11 cellular contexts compared by ENCODE assay signal in genomic region chr15:85554852-85555521, GRCh38.
A peak's percentile ranks its signal among the peaks of the same experiment; 100 is the strongest.
DNase-seq lines count a peak whose midpoint lies in the region; ATAC-seq, FAIRE-seq and TF ChIP-seq lines count a peak whose summit lies in the region.
"Had no signal": no experiment of that assay in that cellular context is flagged by ENCODE, and none has a peak within 500 bp of the region (broad histone marks: within the 10 kb centered on the region; RNA-seq: fewer than 3 reads in every experiment).

No MANE protein-coding gene starts in this region.

- no peak overlapping the region for H3K9ac ChIP-seq in HepG2 (ENCODE audit: insufficient read depth, low read depth, low read length)

- peak; percentile 31 to 70 (median 50) for ATAC-seq in right lobe of liver
- no peak for ATAC-seq in HepG2
- ATAC-seq in HG03354 (IDR thresholded peaks at IDR 0.05; ENCODE audit: poor library complexity, severe bottlenecking, unreplicated experiment), result peak; percentile 45
- ATAC-seq in upper lobe of right lung, result peak; percentile 68
- ATAC-seq: Panc1 had no signal

- CTCF ChIA-PET in HepG2 (lab: Yijun Ruan, JAX; ENCODE audit: low intra/inter-chr PET ratio, low total read pairs), result no interaction called here

- in situ Hi-C loops in HepG2 (cut with HindIII; ENCODE audit: extremely low pct_ligation_motif_present, low pct_unique_long_range_greater_than_20kb), result no loop called here

- no TSS peak for BruUV-seq in HepG2 (replicated peaks; lab: Mats Ljungman, UMichigan)

- H3K4me2 ChIP-seq in HepG2 (ENCODE audit: low read depth, low read length), result no peak overlapping the region

- H3K4me3 ChIP-seq in right lobe of liver (no peak overlapping the region), HepG2 (replicated peaks in 1 of 3; ENCODE audit: insufficient read depth in 1 of 3, low read depth in 2 of 3, low read length in 3 of 3) (no peak overlapping the region), upper lobe of right lung (peak overlapping the region; percentile 6), adrenal gland (no peak overlapping the region)
- H3K4me3 ChIP-seq: colonic mucosa had no signal

- no peak for TF ChIP-seq EP300 in HepG2 (IDR thresholded peaks at IDR 0.05; ENCODE audit: low read depth in 2 of 2, low read length in 2 of 2)
- no peak for TF ChIP-seq EP300 in HepG2 (CRISPR knock-in tag; IDR thresholded peaks at IDR 0.05; ENCODE audit: borderline replicate concordance)

- no peaks in the 10 kb centered on the region for H3K9me3 ChIP-seq in right lobe of liver
- H3K9me3 ChIP-seq in HepG2 (ENCODE audit: low read length), result no peaks in the 10 kb centered on the region
- no peaks in the 10 kb centered on the region for H3K9me3 ChIP-seq in upper lobe of right lung
- no peaks in the 10 kb centered on the region for H3K9me3 ChIP-seq in adrenal gland (replicated peaks in 1 of 3)
- H3K9me3 ChIP-seq: colonic mucosa had no signal

- H2AFZ ChIP-seq in HepG2 (ENCODE audit: low read length), result no peak overlapping the region

- POLR2A ChIA-PET in HepG2 (lab: Yijun Ruan, JAX), result no interaction called here

- H3K4me1 ChIP-seq in right lobe of liver (no peaks in the 10 kb centered on the region), HepG2 (ENCODE audit: insufficient read depth, low read length) (no peaks in the 10 kb centered on the region), upper lobe of right lung (peaks cover 40% of the 10 kb centered on the region), adrenal gland (replicated peaks in 1 of 2) (peaks cover 0 to 27% of the 10 kb centered on the region in 2 donors)
- H3K4me1 ChIP-seq: colonic mucosa had no signal

- no peaks in the 10 kb centered on the region for H3K27me3 ChIP-seq in right lobe of liver
- H3K27me3 ChIP-seq in HepG2 (ENCODE audit: control insufficient read depth in 1 of 2, insufficient read depth in 2 of 2, low read length in 2 of 2), result no peaks in the 10 kb centered on the region
- H3K27me3 ChIP-seq in upper lobe of right lung, result no peaks in the 10 kb centered on the region
- H3K27me3 ChIP-seq in adrenal gland, result no peaks in the 10 kb centered on the region
- H3K27me3 ChIP-seq: colonic mucosa had no signal

- H3K79me2 ChIP-seq in HepG2 (ENCODE audit: insufficient read depth, low read length), result no peaks in the 10 kb centered on the region

- FAIRE-seq in HepG2 (lab: Jason Lieb, UNC), result no peak
- FAIRE-seq: HTR-8/SVneo had no signal

- DNase-seq in right lobe of liver (no peak), HepG2 (ENCODE audit: low spot score) (no peak), upper lobe of right lung (no peak), middle frontal gyrus (ENCODE audit: extremely low spot score, low spot score) (no peak), NCI-H524 (lab: John Stamatoyannopoulos, UW) (no peak), adrenal gland (no peak)
- DNase-seq: colonic mucosa had no signal

- TF ChIP-seq POLR2A in right lobe of liver (IDR thresholded peaks at IDR 0.05), result no peak
- no peak for TF ChIP-seq POLR2A in HepG2 (IDR thresholded peaks at IDR 0.05; ENCODE audit: insufficient read depth in 1 of 2, low read depth in 2 of 2, low read length in 2 of 2)
- TF ChIP-seq POLR2A in adrenal gland (IDR thresholded peaks at IDR 0.05), result no peak

- no peak for TF ChIP-seq RAD21 in HepG2 (CRISPR knock-in tag; IDR thresholded peaks at IDR 0.05)

- intact Hi-C loops in right lobe of liver (cut with DNase I), result no loop called here
- intact Hi-C loops in HepG2 (cut with micrococcal nuclease; ENCODE audit: unreplicated experiment), result loop anchor here (5.0 kb wide), 1 partner anchor 38 kb away; no protein-coding TSS in a partner anchor
- intact Hi-C loops in upper lobe of right lung (cut with DNase I), result no loop called here
- intact Hi-C loops in adrenal gland (cut with DNase I), result no loop called here

- no peak for TF ChIP-seq CTCF in right lobe of liver (IDR thresholded peaks at IDR 0.05)
- TF ChIP-seq CTCF in HepG2 (CRISPR knock-in tag; IDR thresholded peaks at IDR 0.05), result no peak
- TF ChIP-seq CTCF in VCaP (conservative IDR thresholded peaks at IDR 0.05), result no peak
- TF ChIP-seq CTCF in upper lobe of right lung (IDR thresholded peaks at IDR 0.05), result no peak
- no peak for TF ChIP-seq CTCF in adrenal gland (IDR thresholded peaks at IDR 0.05)

- H3K27ac ChIP-seq in right lobe of liver, result no peak overlapping the region
- no peak overlapping the region for H3K27ac ChIP-seq in HepG2 (ENCODE audit: extremely low read length, insufficient read depth, low read length)
- peak overlapping the region; percentile 57 for H3K27ac ChIP-seq in VCaP
- H3K27ac ChIP-seq in upper lobe of right lung, result peak overlapping the region; percentile 15
- H3K27ac ChIP-seq in adrenal gland, result peak overlapping the region in 1 of 5 donors; percentile 21
- H3K27ac ChIP-seq: colonic mucosa had no signal

- 68% methylated on average over 6 of the region's 7 CpGs for WGBS in right lobe of liver (ENCODE audit: insufficient coverage, low coverage, low lambda C conversion rate, missing lambda C conversion rate)
- WGBS in HepG2 (ENCODE audit: low lambda C conversion rate), result 98% methylated on average over 7 of the region's 7 CpGs
- WGBS in adrenal gland, 4 donors, result 84 to 88% (median 86%) methylated on average over 7 of the region's 7 CpGs

- no peaks in the 10 kb centered on the region for H4K20me1 ChIP-seq in HepG2 (ENCODE audit: insufficient read depth, low read length)

- H3K36me3 ChIP-seq in right lobe of liver (no peaks in the 10 kb centered on the region), HepG2 (replicated peaks in 1 of 2; ENCODE audit: control insufficient read depth in 1 of 2, insufficient read depth in 2 of 2, low read length in 2 of 2) (no peaks in the 10 kb centered on the region; a peak in 2 of 5 replicates), upper lobe of right lung (peaks cover 10% of the 10 kb centered on the region), adrenal gland (replicated peaks in 1 of 2) (no peaks in the 10 kb centered on the region)
- H3K36me3 ChIP-seq: colonic mucosa had no signal

TF ChIP-seq in HepG2, 621 proteins besides CTCF, POLR2A, EP300 and RAD21:
- TF ChIP-seq XRCC5 (optimal IDR thresholded peaks at IDR 0.05; ENCODE audit: low read length), result no peak
- TF ChIP-seq ZNF20 (CRISPR knock-in tag; IDR thresholded peaks at IDR 0.05), result no peak
- no peak for TF ChIP-seq E2F2 (CRISPR knock-in tag; IDR thresholded peaks at IDR 0.05; ENCODE audit: borderline replicate concordance)

Comparison
In these comparisons a context has a peak if more than half of its experiments do, and no peak if none do; other contexts are left out.
1. H3K27ac ChIP-seq: peak in VCaP (single experiment) and upper lobe of right lung (single experiment); none in right lobe of liver (0 of 3) and HepG2 (single experiment).